9 cellular contexts compared by ENCODE assay signal in the genomic region with DNA sequence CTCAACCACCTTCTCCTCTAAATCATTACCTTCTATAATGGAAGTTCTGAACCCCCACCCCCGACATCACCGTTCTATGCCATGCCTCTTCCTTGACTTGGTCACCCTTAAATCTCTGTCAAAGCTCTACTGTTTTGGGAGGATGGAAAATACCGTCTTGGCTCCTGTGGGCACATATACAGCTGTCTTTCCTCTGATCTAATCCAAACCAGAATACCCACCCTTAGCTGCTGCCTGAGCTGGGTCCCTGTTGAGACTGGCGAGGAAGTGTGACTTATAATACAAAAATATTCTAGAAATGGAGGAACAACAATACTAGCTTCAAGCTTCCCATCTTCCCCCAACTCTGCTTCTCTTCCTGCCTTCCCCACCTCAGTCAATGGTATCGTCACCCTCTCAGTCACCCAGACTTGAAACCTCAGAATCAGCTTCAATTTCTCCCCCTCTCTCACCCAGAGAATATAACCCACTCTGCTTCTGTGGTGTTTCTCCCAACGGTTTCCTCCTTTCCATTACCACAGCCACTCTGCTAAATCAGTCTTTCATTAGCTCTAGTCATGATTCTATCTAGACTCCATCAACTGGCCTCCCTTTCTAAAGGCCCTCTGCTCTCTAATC. TPM values are rescaled to one million over a fixed set of nuclear protein-coding genes. Genes with fewer than 3 reads are reported as not detected.
DNase-seq lines count a peak whose midpoint lies in the region; ATAC-seq and TF ChIP-seq lines count a peak whose summit lies in the region.
"Had no signal": no experiment of that assay in that cellular context is flagged by ENCODE, and none has a peak within 500 bp of the region (broad histone marks: within the 10 kb centered on the region; RNA-seq: fewer than 3 reads in every experiment).

No MANE protein-coding gene starts in this region.

- H3K27me3 ChIP-seq in upper lobe of left lung, result no peaks in the 10 kb centered on the region
- no peaks in the 10 kb centered on the region for H3K27me3 ChIP-seq in SJCRH30

- H3K4me3 Mint-ChIP-seq in activated naive CD4-positive, alpha-beta T cell treated with anti-CD3 and anti-CD28 coated beads, Interleukin-2, amount 10 ng/mL, durations not matched to agents 7 days and 5 days, result peak overlapping the region; percentile 99
- peak overlapping the region; percentile 99 for H3K4me3 Mint-ChIP-seq in activated naive CD8-positive, alpha-beta T cell treated with anti-CD3 and anti-CD28 coated beads for 36 hours

- peaks cover 45% of the 10 kb centered on the region for H3K36me3 Mint-ChIP-seq in activated naive CD4-positive, alpha-beta T cell treated with anti-CD3 and anti-CD28 coated beads, Interleukin-2, amount 10 ng/mL, durations not matched to agents 7 days and 5 days
- H3K36me3 Mint-ChIP-seq in activated naive CD8-positive, alpha-beta T cell treated with anti-CD3 and anti-CD28 coated beads for 36 hours, result peaks cover 44% of the 10 kb centered on the region

- H3K27ac ChIP-seq in upper lobe of left lung (peak overlapping the region; percentile 35 to 78 (median 61)), SJCRH30 (no peak overlapping the region)

- no peak for TF ChIP-seq CTCF in upper lobe of left lung (IDR thresholded peaks at IDR 0.05)

- H3K4me3 ChIP-seq in upper lobe of left lung (peak overlapping the region in 1 of 4 donors; percentile 36), SJCRH30 (no peak overlapping the region)

- no peak for TF ChIP-seq POLR2A in upper lobe of left lung (IDR thresholded peaks at IDR 0.05)

- no peaks in the 10 kb centered on the region for H3K9me3 ChIP-seq in upper lobe of left lung
- H3K9me3 ChIP-seq in SJCRH30 (replicated peaks), result no peaks in the 10 kb centered on the region

- peak overlapping the region; percentile 99 for H3K27ac Mint-ChIP-seq in activated naive CD4-positive, alpha-beta T cell treated with anti-CD3 and anti-CD28 coated beads, Interleukin-2, amount 10 ng/mL, durations not matched to agents 7 days and 5 days
- H3K27ac Mint-ChIP-seq in activated naive CD8-positive, alpha-beta T cell treated with anti-CD3 and anti-CD28 coated beads for 36 hours, result peak overlapping the region; percentile 96

- ATAC-seq in HG03280 (IDR thresholded peaks at IDR 0.05; ENCODE audit: unreplicated experiment), result peak; percentile 19
- ATAC-seq in upper lobe of left lung (ENCODE audit: low FRiP score in 2 of 2), result no peak
- no peak for ATAC-seq in HG03196 (IDR thresholded peaks at IDR 0.05; ENCODE audit: unreplicated experiment)

- H3K27me3 Mint-ChIP-seq in activated naive CD4-positive, alpha-beta T cell treated with anti-CD3 and anti-CD28 coated beads, Interleukin-2, amount 10 ng/mL, durations not matched to agents 7 days and 5 days, result no peaks in the 10 kb centered on the region
- no peaks in the 10 kb centered on the region for H3K27me3 Mint-ChIP-seq in activated naive CD8-positive, alpha-beta T cell treated with anti-CD3 and anti-CD28 coated beads for 36 hours

- H3K4me1 ChIP-seq in upper lobe of left lung, result peaks cover 0 to 4% (median 0%) of the 10 kb centered on the region in 4 donors
- peaks cover 15% of the 10 kb centered on the region for H3K4me1 ChIP-seq in SJCRH30

- H3K36me3 ChIP-seq in upper lobe of left lung (no peaks in the 10 kb centered on the region), SJCRH30 (no peaks in the 10 kb centered on the region)

- WGBS in upper lobe of left lung, 2 donors, result 52 to 57% methylated on average over 6 of the region's 6 CpGs

- CTCF ChIA-PET in activated naive CD4-positive, alpha-beta T cell treated with anti-CD3 and anti-CD28 coated beads, Interleukin-2, amount 10 ng/mL, durations not matched to agents 7 days and 5 days (lab: Charles Lee), result interaction anchor here (0.7 to 5.9 kb wide), 4 partner anchors 11 to 54 kb away, joined by 3 to 39 read pairs (median 4); no protein-coding TSS in a partner anchor

- peak; percentile 24 for DNase-seq in activated naive CD4-positive, alpha-beta T cell treated with anti-CD3 and anti-CD28 coated beads, Interleukin-2, amount 10 ng/mL, durations not matched to agents 7 days and 5 days
- no peak for DNase-seq in activated naive CD4-positive, alpha-beta T cell (lab: John Stamatoyannopoulos, UW)
- DNase-seq in activated naive CD8-positive, alpha-beta T cell treated with anti-CD3 and anti-CD28 coated beads for 36 hours, result no peak
- DNase-seq in upper lobe of left lung (no peak), C1 segment of cervical spinal cord (lab: John Stamatoyannopoulos, UW) (no peak), SJCRH30 (no peak)
- DNase-seq: NCI-H2029 had no signal

- TF ChIP-seq EP300 in upper lobe of left lung (IDR thresholded peaks at IDR 0.05), result no peak

- H3K4me1 Mint-ChIP-seq in activated naive CD4-positive, alpha-beta T cell treated with anti-CD3 and anti-CD28 coated beads, Interleukin-2, amount 10 ng/mL, durations not matched to agents 7 days and 5 days, result peaks cover 40% of the 10 kb centered on the region
- peaks cover 29% of the 10 kb centered on the region for H3K4me1 Mint-ChIP-seq in activated naive CD8-positive, alpha-beta T cell treated with anti-CD3 and anti-CD28 coated beads for 36 hours

- no peaks in the 10 kb centered on the region for H3K9me3 Mint-ChIP-seq in activated naive CD4-positive, alpha-beta T cell treated with anti-CD3 and anti-CD28 coated beads, Interleukin-2, amount 10 ng/mL, durations not matched to agents 7 days and 5 days
- H3K9me3 Mint-ChIP-seq in activated naive CD8-positive, alpha-beta T cell treated with anti-CD3 and anti-CD28 coated beads for 36 hours, result no peaks in the 10 kb centered on the region

RNA-seq across cellular contexts. Expression of a gene that starts 0.6 kb away (rescaled TPM):
- total RNA-seq in activated naive CD8-positive, alpha-beta T cell treated with anti-CD3 and anti-CD28 coated beads for 36 hours, result 100 to 1,000 TPM; 231 to 241 TPM
- total RNA-seq in upper lobe of left lung, result 10 to 100 TPM; 20.7 to 43.8 (median 26.2) TPM
- 0.10 TPM in 1 of 2 replicates, not detected in the other for total RNA-seq in SJCRH30 (2014; rRNA removed; shearing (Covaris generic))

RNA-seq across cellular contexts. Expression of a gene that starts 5.4 kb away (rescaled TPM):
- total RNA-seq in activated naive CD8-positive, alpha-beta T cell treated with anti-CD3 and anti-CD28 coated beads for 36 hours, result 10 to 100 TPM in 1 of 2 experiments, 1 to 10 TPM in 1; 6.7 to 10.4 TPM
- total RNA-seq in upper lobe of left lung, result 1 to 10 TPM in 3 of 6 donors, not detected in 3; 1.0 to 3.6 (median 3.3) TPM
- total RNA-seq in SJCRH30 (2014; rRNA removed; shearing (Covaris generic)), result 0.25 and 0.28 TPM in 2 replicates

RNA-seq across cellular contexts. Expression of a gene that starts 6.4 kb away (rescaled TPM):
- 10 to 100 TPM; 43.4 to 46.4 TPM for total RNA-seq in activated naive CD8-positive, alpha-beta T cell treated with anti-CD3 and anti-CD28 coated beads for 36 hours
- total RNA-seq in upper lobe of left lung, result 100 to 1,000 TPM in 1 of 6 donors, 10 to 100 TPM in 5; 21.7 to 188 (median 42.2) TPM
- 39.8 and 44.3 TPM in 2 replicates for total RNA-seq in SJCRH30 (2014; rRNA removed; shearing (Covaris generic))

RNA-seq across cellular contexts. Expression of a gene that starts 16.3 kb away (rescaled TPM):
- 1 to 10 TPM; 6.0 to 7.8 TPM for total RNA-seq in activated naive CD8-positive, alpha-beta T cell treated with anti-CD3 and anti-CD28 coated beads for 36 hours
- total RNA-seq in upper lobe of left lung, result 10 to 100 TPM; 11.2 to 34.1 (median 24.0) TPM
- total RNA-seq in SJCRH30 (2014; rRNA removed; shearing (Covaris generic)), result 10.9 and 11.0 TPM in 2 replicates

RNA-seq across cellular contexts. Expression of a gene that starts 32.7 kb away (rescaled TPM):
- total RNA-seq in activated naive CD8-positive, alpha-beta T cell treated with anti-CD3 and anti-CD28 coated beads for 36 hours, result under 1 TPM; 0.41 to 0.58 TPM
- total RNA-seq in upper lobe of left lung, result 1 to 10 TPM in 1 of 6 donors, under 1 TPM in 4, not detected in 1; 0.20 to 1.0 (median 0.61) TPM
- total RNA-seq in SJCRH30 (2014; rRNA removed; shearing (Covaris generic)), result 0.58 and 0.95 TPM in 2 replicates

Comparison
In these comparisons a context has a peak if more than half of its experiments do, and no peak if none do; other contexts are left out.
1. RNA of a gene that starts 0.6 kb away (total RNA-seq): 231 to 241 TPM in activated naive CD8-positive, alpha-beta T cell treated with anti-CD3 and anti-CD28 coated beads for 36 hours and 20.7 to 43.8 TPM in upper lobe of left lung; 0.10 TPM in SJCRH30; every median in the first group is over 10 times any median in the second.